ENCODE assay signal across 9 cellular contexts in the genomic region with DNA sequence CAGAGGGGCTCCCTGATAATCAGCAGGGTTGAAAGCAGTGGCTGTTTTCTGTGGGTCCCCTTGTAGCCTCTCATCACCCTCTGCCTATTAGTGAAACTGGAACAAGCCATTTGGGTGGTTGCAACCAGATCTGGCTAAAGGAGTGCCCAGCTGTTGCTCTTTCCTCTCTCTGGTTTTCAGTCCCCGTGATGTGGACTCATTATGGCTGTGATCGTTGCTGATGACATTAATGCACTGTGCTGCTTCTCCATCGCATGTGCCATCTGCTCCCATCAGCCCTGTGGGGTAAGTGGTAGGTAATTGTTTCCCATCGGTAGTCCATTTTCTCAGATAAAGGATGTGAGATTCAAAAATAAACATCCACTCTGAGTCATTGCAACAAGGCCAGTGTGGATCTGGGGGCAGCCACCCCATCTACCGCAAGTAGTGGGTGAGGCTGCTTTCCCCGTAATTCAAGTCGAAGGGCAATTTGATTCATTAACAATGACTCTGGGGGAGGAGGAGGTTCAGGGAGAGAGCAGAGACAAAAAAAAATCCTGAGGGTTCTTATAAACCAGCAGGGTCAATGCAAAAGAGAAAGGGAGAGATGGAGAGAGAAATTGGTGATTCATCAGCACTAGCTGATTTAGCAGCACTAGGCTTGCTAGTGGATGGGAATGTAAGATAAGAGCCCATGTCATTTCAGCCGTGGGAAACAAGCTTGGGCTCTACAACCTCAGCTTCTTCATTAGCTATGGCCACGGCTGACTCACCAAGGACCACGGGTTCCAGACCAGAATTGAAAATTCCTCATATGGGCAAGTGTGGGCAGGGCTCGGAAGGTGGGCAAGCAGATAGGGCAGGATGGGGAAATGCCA.
A peak's percentile ranks its signal among the peaks of the same experiment; 100 is the strongest.
DNase-seq lines count a peak whose midpoint lies in the region; ATAC-seq and TF ChIP-seq lines count a peak whose summit lies in the region.
"Had no signal": no experiment of that assay in that cellular context is flagged by ENCODE, and none has a peak within 500 bp of the region (broad histone marks: within the 10 kb centered on the region; RNA-seq: fewer than 3 reads in every experiment).

No MANE protein-coding gene starts in this region.

- no peak for TF ChIP-seq CTCF in fibroblast of pulmonary artery (IDR thresholded peaks at IDR 0.05; ENCODE audit: low read length, missing control alignments)

- in situ Hi-C loops in Caki2 (cut with HindIII; ENCODE audit: low pct_unique_long_range_greater_than_20kb, low sequenced_read_pairs): no loop called here

- DNase-seq in Caki2 (ENCODE audit: low read depth) (peak; percentile 58), NCI-H82 (lab: John Stamatoyannopoulos, UW) (peak; percentile 79), fibroblast of pulmonary artery (ENCODE audit: low read depth) (peak; percentile 45)
- DNase-seq in activated naive CD4-positive, alpha-beta T cell treated with Interleukin-2 at 50 U/mL for 16 hours: no peak
- DNase-seq in activated naive CD4-positive, alpha-beta T cell (lab: John Stamatoyannopoulos, UW): no peak
- DNase-seq: effector memory CD4-positive, alpha-beta T cell had no signal

- H3K4me3 ChIP-seq in fibroblast of pulmonary artery (replicated peaks; ENCODE audit: low read depth, low read length): no peak overlapping the region

- peak; percentile 40 for ATAC-seq in HG03064 (IDR thresholded peaks at IDR 0.05; ENCODE audit: low read depth, unreplicated experiment)
- no peak for ATAC-seq in HG02938 (IDR thresholded peaks at IDR 0.05; ENCODE audit: unreplicated experiment)
- ATAC-seq in HG02759 (IDR thresholded peaks at IDR 0.05; ENCODE audit: unreplicated experiment): no peak

Comparison
In these comparisons a context has a peak if more than half of its experiments do, and no peak if none do; other contexts are left out.
1. DNase-seq: peak in Caki2 (single experiment), NCI-H82 (single experiment) and fibroblast of pulmonary artery (single experiment); none in activated naive CD4-positive, alpha-beta T cell treated with Interleukin-2 at 50 U/mL for 16 hours (single experiment) and activated naive CD4-positive, alpha-beta T cell (0 of 4).